Comparison of ENCODE assay signal across 6 cellular contexts in the genomic region with DNA sequence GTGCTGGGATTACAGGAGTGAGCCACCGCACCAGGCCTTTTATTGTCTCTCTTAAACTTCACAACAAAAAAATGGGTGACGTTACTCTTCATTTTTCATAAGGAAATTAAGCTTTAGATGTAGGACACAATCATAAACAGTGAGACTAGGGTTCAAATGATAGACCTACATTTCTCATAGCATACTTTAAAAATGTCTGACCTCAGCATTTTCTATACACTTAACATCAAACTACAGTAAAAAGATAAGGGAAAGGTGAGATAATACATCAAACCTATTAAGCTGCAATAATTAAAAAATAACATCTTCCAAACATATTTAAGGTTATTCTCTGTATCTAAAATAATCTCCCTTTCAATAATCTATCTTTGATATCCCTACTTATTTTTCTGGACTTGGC.
"Had no signal": no experiment of that assay in that cellular context is flagged by ENCODE, and none has a peak within 500 bp of the region (broad histone marks: within the 10 kb centered on the region; RNA-seq: fewer than 3 reads in every experiment).

No MANE protein-coding gene starts in this region.

- H3K27me3 Mint-ChIP-seq: IgD-negative memory B cell had no signal

- H3K4me3 Mint-ChIP-seq: IgD-negative memory B cell had no signal

- DNase-seq: KBM-7, KG1 had no signal

- H3K4me2 ChIP-seq: KMS-11 had no signal

- H3K27ac Mint-ChIP-seq: IgD-negative memory B cell had no signal

- FAIRE-seq: HTR-8/SVneo had no signal

- H3K27ac ChIP-seq: HL-60, KMS-11 had no signal

- H3K9ac ChIP-seq: KMS-11 had no signal
